In the genomic region with DNA sequence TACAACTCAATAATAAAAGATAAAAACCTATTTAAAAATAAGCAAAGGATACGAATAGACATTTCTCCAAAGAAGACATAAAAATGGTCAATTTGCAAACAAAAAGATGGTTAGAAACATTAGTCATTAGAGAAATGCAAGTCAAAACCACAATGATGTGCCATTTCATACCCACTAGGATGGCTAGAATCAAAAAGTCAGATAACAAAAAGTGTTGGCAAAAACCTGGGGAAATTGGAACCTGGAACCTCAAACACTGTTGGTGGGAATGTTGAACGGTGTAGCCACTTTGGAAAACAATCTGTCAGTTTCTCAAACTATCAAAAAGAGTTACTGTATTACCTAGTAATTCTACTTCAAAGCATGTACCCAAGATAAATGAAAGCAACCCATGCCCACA, we compare ENCODE assay signal across 8 cellular contexts.
"Had no signal": no experiment of that assay in that cellular context is flagged by ENCODE, and none has a peak within 500 bp of the region (broad histone marks: within the 10 kb centered on the region; RNA-seq: fewer than 3 reads in every experiment).

No MANE protein-coding gene starts in this region.

- ATAC-seq: GM12878 had no signal

- FAIRE-seq: G401.6, GM12878, GM12891, GM12892, GM18507, GM19239 had no signal

- DNase-seq: GDM1, GF-D8 had no signal

- H3K4me3 ChIP-seq: GM12878 had no signal
